In the genomic region with DNA sequence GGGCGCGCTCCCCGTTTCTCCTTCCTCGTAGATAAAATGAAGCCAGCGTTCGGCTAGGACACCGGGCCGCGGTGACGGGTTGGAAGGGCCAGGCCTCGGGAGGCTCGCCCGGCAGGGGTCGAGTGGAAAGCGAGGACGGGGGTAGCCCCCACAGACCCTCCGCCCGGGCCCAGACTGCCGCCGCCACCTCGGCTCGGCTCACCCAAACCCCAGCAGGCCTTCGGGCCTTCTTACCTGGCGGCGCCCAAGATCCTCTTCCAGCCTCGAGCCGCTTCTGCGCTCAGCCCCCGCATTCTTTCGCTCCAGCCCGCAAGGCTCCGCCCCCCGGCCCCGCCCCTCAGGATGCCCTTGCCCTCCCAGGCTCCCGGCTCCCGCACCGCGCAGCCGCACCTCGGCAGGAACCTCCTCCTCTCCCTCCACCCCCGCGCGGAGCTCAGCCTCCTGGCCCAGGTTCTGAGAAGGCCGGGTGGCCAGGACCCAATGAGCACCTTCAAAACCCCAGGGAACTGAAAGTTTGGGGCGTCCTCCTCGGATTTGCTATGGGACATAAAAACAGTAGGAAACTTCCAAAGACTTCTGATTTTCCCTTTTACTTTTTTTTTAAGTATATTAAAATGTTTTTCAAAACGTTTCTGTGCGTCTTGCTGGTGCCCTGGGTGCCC, we compare ENCODE assay signal across 8 cellular contexts. TPM values are rescaled to one million over a fixed set of nuclear protein-coding genes. Genes with fewer than 3 reads are reported as not detected.
DNase-seq lines count a peak whose midpoint lies in the region; ATAC-seq and TF ChIP-seq lines count a peak whose summit lies in the region.

A gene with protein sequence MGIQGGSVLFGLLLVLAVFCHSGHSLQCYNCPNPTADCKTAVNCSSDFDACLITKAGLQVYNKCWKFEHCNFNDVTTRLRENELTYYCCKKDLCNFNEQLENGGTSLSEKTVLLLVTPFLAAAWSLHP (minus strand): TSS at position 276 of the 662 bp plus-strand sequence. CDS start 13,978 bp downstream, outside the sequence.

- H2AFZ ChIP-seq in GM23248 = peak within 1 kb of the TSS; percentile 68

- H3K9ac ChIP-seq in GM23248 = peak within 1 kb of the TSS; percentile 99

- peaks cover 9 to 36% (median 29%) of the 10 kb centered on the region in 4 donors for H3K4me1 Mint-ChIP-seq in naive thymus-derived CD8-positive, alpha-beta T cell

- peak within 1 kb of the TSS; percentile 59 for H3K4me2 ChIP-seq in DOHH2 (ENCODE audit: low read length)
- peak within 1 kb of the TSS; percentile 78 for H3K4me2 ChIP-seq in GM23248 (ENCODE audit: unreplicated experiment)

- H4K20me1 ChIP-seq in DOHH2 (ENCODE audit: control insufficient read depth, insufficient read depth, low read depth, low read length) (peaks cover 8% of the 10 kb centered on the region; the same call in 1 of the 2 replicates), GM23248 (ENCODE audit: insufficient read depth) (peaks cover 11% of the 10 kb centered on the region; the same call in 1 of the 2 replicates)

- H3F3A ChIP-seq in DOHH2 (ENCODE audit: control insufficient read depth, insufficient read depth) (no peaks in the 10 kb centered on the region), GM23248 (ENCODE audit: insufficient read depth) (peaks cover 52% of the 10 kb centered on the region)

- no peaks in the 10 kb centered on the region for H3K27me3 Mint-ChIP-seq in naive thymus-derived CD8-positive, alpha-beta T cell

- no peaks in the 10 kb centered on the region for H3K9me3 Mint-ChIP-seq in naive thymus-derived CD8-positive, alpha-beta T cell

- peaks cover 0 to 5% (median 0%) of the 10 kb centered on the region in 3 donors for H3K36me3 Mint-ChIP-seq in naive thymus-derived CD8-positive, alpha-beta T cell

- H3K27ac ChIP-seq in DOHH2 (ENCODE audit: low read depth, low read length) = peak within 1 kb of the TSS; percentile 23; the same call in 1 of the 2 replicates
- peak within 1 kb of the TSS; percentile 95 for H3K27ac ChIP-seq in GM23248
- peak within 1 kb of the TSS; percentile 80 for H3K27ac ChIP-seq in RWPE2 (ENCODE audit: poor library complexity, severe bottlenecking)

- POLR2A ChIA-PET in naive thymus-derived CD8-positive, alpha-beta T cell (lab: Charles Lee) = interaction anchor here (0.5 to 2.3 kb wide), 6 partner anchors 22 to 848 kb away, joined by 3 to 15 read pairs (median 4); a partner anchor contains a TSS

- H3K9me3 ChIP-seq in DOHH2 (ENCODE audit: control insufficient read depth, insufficient read depth, low read length) (no peaks in the 10 kb centered on the region), GM23248 (ENCODE audit: low read depth) (no peaks in the 10 kb centered on the region), RWPE2 (ENCODE audit: severe bottlenecking) (no peaks in the 10 kb centered on the region)

- H3K27me3 ChIP-seq in DOHH2 (ENCODE audit: control insufficient read depth, low read length) (peaks cover 6% of the 10 kb centered on the region; the same call in 1 of the 2 replicates), GM23248 (replicated peaks; ENCODE audit: insufficient read depth) (no peaks in the 10 kb centered on the region), RWPE2 (ENCODE audit: insufficient read depth, poor library complexity, severe bottlenecking) (no peaks in the 10 kb centered on the region)

- ATAC-seq in RWPE2 (ENCODE audit: low read depth) = peak; percentile 87
- peak; percentile 83 to 86 for ATAC-seq in naive thymus-derived CD8-positive, alpha-beta T cell

- H3K4me1 ChIP-seq in DOHH2 (ENCODE audit: control insufficient read depth, low read length) (peaks cover 32% of the 10 kb centered on the region), GM23248 (ENCODE audit: insufficient read depth) (peaks cover 47% of the 10 kb centered on the region), RWPE2 (ENCODE audit: insufficient read depth, poor library complexity, severe bottlenecking) (peaks cover 35% of the 10 kb centered on the region)

- peak within 1 kb of the TSS; percentile 72 to 93 (median 86) for H3K27ac Mint-ChIP-seq in naive thymus-derived CD8-positive, alpha-beta T cell

- no peaks in the 10 kb centered on the region for H3K9me2 ChIP-seq in DOHH2 (replicated peaks; ENCODE audit: control insufficient read depth, low read length)
- no peaks in the 10 kb centered on the region for H3K9me2 ChIP-seq in GM23248 (ENCODE audit: insufficient read depth)

- H3K4me3 ChIP-seq in DOHH2 (ENCODE audit: low read length) = peak within 1 kb of the TSS; percentile 78
- peak within 1 kb of the TSS; percentile 84 for H3K4me3 ChIP-seq in GM23248
- H3K4me3 ChIP-seq in RWPE2 (ENCODE audit: severe bottlenecking) = peak within 1 kb of the TSS; percentile 88
- H3K4me3 ChIP-seq in fibroblast of mammary gland (ENCODE audit: control insufficient read depth, low read depth, low read length) = peak within 1 kb of the TSS; percentile 75

- H3K79me2 ChIP-seq in DOHH2 (ENCODE audit: control insufficient read depth, low read length) (peaks cover 33% of the 10 kb centered on the region), GM23248 (ENCODE audit: insufficient read depth) (peaks cover 49% of the 10 kb centered on the region)

- H3K4me3 Mint-ChIP-seq in naive thymus-derived CD8-positive, alpha-beta T cell = peak within 1 kb of the TSS; percentile 85 to 95 (median 91)

- in situ Hi-C loops in GM23248 (cut with MboI) = no loop called here

- no peaks in the 10 kb centered on the region for H3K36me3 ChIP-seq in DOHH2 (ENCODE audit: control insufficient read depth, low read length)
- peaks cover 9% of the 10 kb centered on the region; the same call in 1 of the 2 replicates for H3K36me3 ChIP-seq in GM23248 (ENCODE audit: low read depth)
- peaks cover 42% of the 10 kb centered on the region for H3K36me3 ChIP-seq in RWPE2 (ENCODE audit: low read depth)

- 0% methylated on average over 19 to 40 of the region's 48 CpGs for WGBS in GM23248 (ENCODE audit: low coverage in 1 of 2, low lambda C conversion rate in 2 of 2, missing lambda C conversion rate in 2 of 2), 2 experiments

- TF ChIP-seq CTCF in DOHH2 (IDR thresholded peaks at IDR 0.05; ENCODE audit: low read depth, low read length, poor library complexity, severe bottlenecking) (no peak), RWPE2 (IDR thresholded peaks at IDR 0.05; ENCODE audit: poor library complexity, severe bottlenecking) (no peak), fibroblast of mammary gland (conservative IDR thresholded peaks at IDR 0.05; ENCODE audit: control insufficient read depth, insufficient read depth, low read depth, low read length) (no peak)

- DNase-seq in GM23248 (peak; percentile 97), Kasumi-1 (lab: John Stamatoyannopoulos, UW) (peak; percentile 62 to 70), RWPE2 (ENCODE audit: low spot score) (peak; percentile 96), fibroblast of mammary gland (ENCODE audit: low read depth) (peak; percentile 88)
- peak; percentile 85 for DNase-seq in activated T-helper 9 cell treated with anti-CD3 and anti-CD28 coated beads, Interleukin-2, amount 50 U/mL, for 16 hours (ENCODE audit: low read depth)
- DNase-seq in naive thymus-derived CD8-positive, alpha-beta T cell = peak; percentile 75 to 93 (median 84)
- DNase-seq in stimulated activated naive CD4-positive, alpha-beta T cell (lab: John Stamatoyannopoulos, UW) = peak; percentile 78 to 92 (median 86)

RNA-seq across cellular contexts. Expression of the gene that starts here (rescaled TPM):
- 1,166 and 1,314 TPM in 2 replicates for total RNA-seq in GM23248 (2014; rRNA removed; shearing (Covaris generic))
- polyA plus RNA-seq in GM23248 (2016; fragmentation: Nextera tagmentation; extraction: Ambion mirVana) = 2,015 and 2,061 TPM in 2 replicates
- total RNA-seq in naive thymus-derived CD8-positive, alpha-beta T cell = 10 to 100 TPM; 59.0 to 66.8 TPM
- 10 to 100 TPM; 36.2 to 53.7 (median 47.5) TPM for polyA plus RNA-seq in naive thymus-derived CD8-positive, alpha-beta T cell

Comparison
In these comparisons a context has a peak if more than half of its experiments do, and no peak if none do; other contexts are left out.
1. Peak in every context shown above with its lines: DNase-seq, ATAC-seq, H3K4me3 ChIP-seq and H3K27ac ChIP-seq.
2. RNA of the gene that starts here (total RNA-seq): 1,166 to 1,314 TPM in GM23248; 59.0 to 66.8 TPM in naive thymus-derived CD8-positive, alpha-beta T cell; every median in the first group is over 10 times any median in the second.
3. RNA of the gene that starts here (polyA plus RNA-seq): 2,015 to 2,061 TPM in GM23248; 36.2 to 53.7 TPM in naive thymus-derived CD8-positive, alpha-beta T cell; every median in the first group is over 10 times any median in the second.
4. H3K27ac ChIP-seq: peak in every context shown above with its lines; median percentile 95 in GM23248; 80 in RWPE2; 23 in DOHH2.